ENCODE assay signal across 8 cellular contexts in genomic region chr17:28745777-28746473, GRCh38. TPM values are rescaled to one million over a fixed set of nuclear protein-coding genes. Genes with fewer than 3 reads are reported as not detected.
A peak's percentile ranks its signal among the peaks of the same experiment; 100 is the strongest.
DNase-seq lines count a peak whose midpoint lies in the region; FAIRE-seq and TF ChIP-seq lines count a peak whose summit lies in the region.

No MANE protein-coding gene starts in this region.

- TF ChIP-seq CTCF in AG09309 (IDR thresholded peaks at IDR 0.05; ENCODE audit: control insufficient read depth, insufficient read depth, low read depth, low read length, missing control alignments) (no peak), bronchial epithelial cell (IDR thresholded peaks at IDR 0.05; ENCODE audit: insufficient read depth, low read length, severe bottlenecking) (no peak), GM10248 (IDR thresholded peaks at IDR 0.05; ENCODE audit: control extremely low read depth, extremely low read depth, low read depth, missing control alignments) (no peak)

- TF ChIP-seq EP300 in Ishikawa (IDR thresholded peaks at IDR 0.05; ENCODE audit: borderline replicate concordance) = no peak

- peaks cover 57 to 70% of the 10 kb centered on the region in 2 donors for H3K4me1 ChIP-seq in mucosa of rectum (ENCODE audit: control insufficient read depth in 2 of 2, insufficient read depth in 2 of 2, low read length in 2 of 2)

- FAIRE-seq in bronchial epithelial cell (lab: Jason Lieb, UNC) = no peak

- TF ChIP-seq RAD21 in Ishikawa (IDR thresholded peaks at IDR 0.05; ENCODE audit: low read depth) = no peak

- CTCF ChIA-PET in GM10248 (lab: Yijun Ruan, JAX) = interaction anchor here (1.0 to 16.2 kb wide), 6 partner anchors 17 to 157 kb away, joined by 3 to 472 read pairs (median 4); partner anchors contain the start of genes DHRS13, NEK8, RPL23A and TLCD1

- POLR2A ChIA-PET in GM10248 (lab: Yijun Ruan, JAX) = interaction anchor here (0.6 to 4.4 kb wide), 4 partner anchors 13 to 306 kb away, joined by 3 to 42 read pairs (median 6); partner anchors contain the start of genes NEK8, RPL23A and TLCD1

- H3K27me3 ChIP-seq in bronchial epithelial cell (ENCODE audit: control insufficient read depth, insufficient read depth, low read length) (no peaks in the 10 kb centered on the region), mucosa of rectum (ENCODE audit: control insufficient read depth in 2 of 2, insufficient read depth in 2 of 2, low read length in 2 of 2) (no peaks in the 10 kb centered on the region)

- peak overlapping the region; percentile 97 to 98 for H3K27ac ChIP-seq in mucosa of rectum (ENCODE audit: low read depth in 2 of 2, low read length in 2 of 2)

- no peaks in the 10 kb centered on the region for H3K9me3 ChIP-seq in mucosa of rectum (ENCODE audit: control insufficient read depth in 2 of 2, low read length in 2 of 2)

- DNase-seq in AG09309 (ENCODE audit: low read depth) (no peak), bronchial epithelial cell (ENCODE audit: low read depth) (peak; percentile 91), RPMI8226 (no peak), GM10248 (ENCODE audit: extremely low spot score) (no peak), NAMALWA (ENCODE audit: low spot score) (no peak)
- DNase-seq in stimulated activated CD4-positive, alpha-beta T cell treated with anti-CD3 and anti-CD28 coated beads, Interleukin-15, amount 100 ng/mL, for 24 hours = no peak

- H3K4me3 ChIP-seq in AG09309 (ENCODE audit: control insufficient read depth, low read depth, low read length) (peak overlapping the region; percentile 83), bronchial epithelial cell (ENCODE audit: low read depth, low read length) (peak overlapping the region; percentile 63), mucosa of rectum (ENCODE audit: low read length in 2 of 2) (peak overlapping the region; percentile 76 to 83)

- H3K9ac ChIP-seq in mucosa of rectum (ENCODE audit: low read depth in 1 of 2, low read length in 2 of 2) = peak overlapping the region; percentile 83 to 94

- peaks cover 34% of the 10 kb centered on the region for H3K36me3 ChIP-seq in bronchial epithelial cell (ENCODE audit: control insufficient read depth, insufficient read depth, low read length)
- H3K36me3 ChIP-seq in mucosa of rectum (ENCODE audit: control insufficient read depth in 2 of 2, insufficient read depth in 2 of 2, low read length in 2 of 2) = peaks cover 25 to 34% of the 10 kb centered on the region in 2 donors

TF ChIP-seq in Ishikawa, 13 proteins besides CTCF, POLR2A, EP300 and RAD21:
- TF ChIP-seq YY1 (IDR thresholded peaks at IDR 0.05; ENCODE audit: low read depth) (no peak), USF1 (IDR thresholded peaks at IDR 0.05) (no peak), TCF12 (IDR thresholded peaks at IDR 0.05; ENCODE audit: low read depth) (0 out of 2 replicates have a peak, but pooled peaks have one; percentile 2), CEBPB (IDR thresholded peaks at IDR 0.05) (no peak), TEAD4 (IDR thresholded peaks at IDR 0.05) (peak; percentile 11; the same call in 1 of the 2 replicates), MAX (IDR thresholded peaks at IDR 0.05) (no peak)

RNA-seq across cellular contexts. Expression of gene TRAF4, which starts 2.1 kb away (rescaled TPM):
- 32.0 and 36.6 TPM in 2 replicates for total RNA-seq in bronchial epithelial cell

RNA-seq across cellular contexts. Expression of gene NEK8, which starts 17.3 kb away (rescaled TPM):
- 3.1 and 3.2 TPM in 2 replicates for total RNA-seq in bronchial epithelial cell

RNA-seq across cellular contexts. Expression of gene TLCD1, which starts 19.9 kb away (rescaled TPM):
- 6.5 and 7.4 TPM in 2 replicates for total RNA-seq in bronchial epithelial cell

RNA-seq across cellular contexts. Expression of gene RPL23A, which starts 26.1 kb away (rescaled TPM):
- total RNA-seq in bronchial epithelial cell = 928 and 1,097 TPM in 2 replicates

RNA-seq across cellular contexts. Expression of gene RAB34, which starts 28.3 kb away (rescaled TPM):
- total RNA-seq in bronchial epithelial cell = 42.5 and 68.7 TPM in 2 replicates
